ENCODE assay signal across 21 cellular contexts in genomic region chr14:100033347-100034052, GRCh38.
"Had no signal": no experiment of that assay in that cellular context is flagged by ENCODE, and none has a peak within 500 bp of the region (broad histone marks: within the 10 kb centered on the region; RNA-seq: fewer than 3 reads in every experiment).

No MANE protein-coding gene starts in this region.

- H3K4me3 ChIP-seq: body of pancreas, heart right ventricle, lower lobe of right lung, mucosa of descending colon, sigmoid colon, thyroid gland, upper lobe of right lung had no signal

- H3K36me3 ChIP-seq: heart right ventricle, lower lobe of right lung, sigmoid colon, thyroid gland, upper lobe of right lung had no signal

- ATAC-seq: activated naive CD8-positive, alpha-beta T cell treated with anti-CD3 and anti-CD28 coated beads, Interleukin-2, amount 50 U/mL, for 24 hours; body of pancreas; heart right ventricle; left lobe of liver; lower lobe of right lung; mucosa of descending colon; upper lobe of right lung had no signal

- H3K27me3 ChIP-seq: body of pancreas, heart right ventricle, sigmoid colon, thyroid gland, upper lobe of right lung had no signal

- H3K27ac ChIP-seq: body of pancreas, epithelial cell of prostate, heart right ventricle, lower lobe of right lung, thyroid gland, upper lobe of right lung had no signal

- DNase-seq: activated B cell treated with CpG ODN at 0.5 μM for 24 hours; activated CD4-positive, alpha-beta memory T cell treated with anti-CD3 and anti-CD28 coated beads for 36 hours; activated CD4-positive, alpha-beta T cell treated with anti-CD3 and anti-CD28 coated beads for 48 hours; activated gamma-delta T cell; activated naive CD4-positive, alpha-beta T cell treated with anti-CD3 and anti-CD28 coated beads, Interleukin-2, amount 50 U/mL, for 16 hours; activated naive CD8-positive, alpha-beta T cell treated with anti-CD3 and anti-CD28 coated beads, Interleukin-2, amount 50 U/mL, for 24 hours; anterior cingulate cortex; body of pancreas; heart right ventricle; lower lobe of right lung; mesendoderm; mucosa of descending colon; nephron progenitor cell; sigmoid colon; stimulated activated CD4-positive, alpha-beta T cell treated with anti-CD3 and anti-CD28 coated beads, Interleukin-4, amount 100 ng/mL, for 24 hours; stimulated activated naive CD4-positive, alpha-beta T cell treated with Interleukin-2 at 50 U/mL for 16 hours; T-helper 1 cell; thyroid gland; upper lobe of right lung had no signal

- H3K9me3 ChIP-seq: body of pancreas, heart right ventricle, lower lobe of right lung, mucosa of descending colon, sigmoid colon, thyroid gland, upper lobe of right lung had no signal
